In genomic region chr10:33333260-33334169, GRCh38 we compare ENCODE assay signal across 8 cellular contexts. TPM values are rescaled to one million over a fixed set of nuclear protein-coding genes. Genes with fewer than 3 reads are reported as not detected.
DNase-seq lines count a peak whose midpoint lies in the region; ATAC-seq lines count a peak whose summit lies in the region.

No MANE protein-coding gene starts in this region.

- H3K4me3 ChIP-seq in GM23248 (peak overlapping the region; percentile 94), SJSA1 (peak overlapping the region; percentile 81), Karpas-422 (ENCODE audit: low read length) (no peak overlapping the region)
- H3K4me3 ChIP-seq in naive thymus-derived CD4-positive, alpha-beta T cell (ENCODE audit: low read length), result peak overlapping the region; percentile 59

- H3K4me2 ChIP-seq in GM23248 (ENCODE audit: unreplicated experiment), result peak overlapping the region; percentile 93
- no peak overlapping the region for H3K4me2 ChIP-seq in Karpas-422 (ENCODE audit: low read depth, low read length, poor library complexity, severe bottlenecking)

- POLR2A ChIA-PET in naive thymus-derived CD4-positive, alpha-beta T cell (lab: Charles Lee), result interaction anchor here (0.7 to 1.2 kb wide), 2 partner anchors 12 to 144 kb away, joined by 3 read pairs; no protein-coding TSS in a partner anchor

- H3F3A ChIP-seq in GM23248 (ENCODE audit: insufficient read depth), result peaks cover 53% of the 10 kb centered on the region

- peaks cover 22% of the 10 kb centered on the region for H3K4me1 Mint-ChIP-seq in dendritic cell treated with granulocyte-macrophage colony-stimulating factor and Interleukin-4, amounts not matched to agents 40 ng/mL and 50 ng/mL, for 4 days (ENCODE audit: low read depth)
- peaks cover 10 to 39% (median 27%) of the 10 kb centered on the region in 7 donors for H3K4me1 Mint-ChIP-seq in naive thymus-derived CD4-positive, alpha-beta T cell

- H3K36me3 ChIP-seq in GM23248 (ENCODE audit: low read depth) (peaks cover 18% of the 10 kb centered on the region; the same call in 1 of the 2 replicates), SJSA1 (peaks cover 53% of the 10 kb centered on the region), Karpas-422 (ENCODE audit: insufficient read depth, low read length) (no peaks in the 10 kb centered on the region)
- H3K36me3 ChIP-seq in naive thymus-derived CD4-positive, alpha-beta T cell (ENCODE audit: control insufficient read depth in 2 of 3, insufficient read depth in 3 of 3, low read length in 3 of 3), result no peaks in the 10 kb centered on the region

- no peaks in the 10 kb centered on the region for H3K9me3 ChIP-seq in GM23248 (ENCODE audit: low read depth)
- no peaks in the 10 kb centered on the region for H3K9me3 ChIP-seq in SJSA1 (replicated peaks)
- H3K9me3 ChIP-seq in naive thymus-derived CD4-positive, alpha-beta T cell (ENCODE audit: control insufficient read depth in 2 of 3, low read length in 3 of 3), result no peaks in the 10 kb centered on the region
- no peaks in the 10 kb centered on the region for H3K9me3 ChIP-seq in Karpas-422 (ENCODE audit: low read length)

- WGBS in GM23248 (ENCODE audit: low coverage in 1 of 2, low lambda C conversion rate in 2 of 2, missing lambda C conversion rate in 2 of 2), 2 experiments, result 1 to 2% methylated on average over 9 of the region's 9 CpGs

- H2AFZ ChIP-seq in GM23248, result peak overlapping the region; percentile 77
- no peak overlapping the region for H2AFZ ChIP-seq in Karpas-422 (ENCODE audit: low read length)

- peak; percentile 18 for DNase-seq in AG08395 (ENCODE audit: low spot score)
- peak; percentile 46 for DNase-seq in GM23248
- peak in 1 of 2 experiments; percentile 55 for DNase-seq in SJSA1 (ENCODE audit: low read depth in 1 of 2, low spot score in 2 of 2)
- DNase-seq in naive thymus-derived CD4-positive, alpha-beta T cell, result peak in 6 of 9 donors; percentile 16 to 38 (median 26)
- DNase-seq in NCI-H2029 treated with DMSO at 0.1 percent for 48 hours (lab: John Stamatoyannopoulos, UW), result no peak
- DNase-seq in Karpas-422, result no peak

- peaks cover 9% of the 10 kb centered on the region for H3K27me3 Mint-ChIP-seq in dendritic cell treated with granulocyte-macrophage colony-stimulating factor and Interleukin-4, amounts not matched to agents 40 ng/mL and 50 ng/mL, for 4 days
- H3K27me3 Mint-ChIP-seq in naive thymus-derived CD4-positive, alpha-beta T cell, result peaks cover 55 to 77% (median 69%) of the 10 kb centered on the region in 5 donors

- peaks cover 74% of the 10 kb centered on the region for H3K36me3 Mint-ChIP-seq in dendritic cell treated with granulocyte-macrophage colony-stimulating factor and Interleukin-4, amounts not matched to agents 40 ng/mL and 50 ng/mL, for 4 days (ENCODE audit: low read depth)
- no peaks in the 10 kb centered on the region for H3K36me3 Mint-ChIP-seq in naive thymus-derived CD4-positive, alpha-beta T cell

- peak overlapping the region; percentile 90 for H3K9ac ChIP-seq in GM23248
- no peak overlapping the region for H3K9ac ChIP-seq in Karpas-422 (ENCODE audit: low read length)

- peak; percentile 49 for ATAC-seq in naive thymus-derived CD4-positive, alpha-beta T cell
- ATAC-seq in GM21717 (IDR thresholded peaks at IDR 0.05; ENCODE audit: unreplicated experiment), result no peak

- H4K20me1 ChIP-seq in GM23248 (ENCODE audit: insufficient read depth) (no peaks in the 10 kb centered on the region), Karpas-422 (ENCODE audit: insufficient read depth, low read depth, low read length) (no peaks in the 10 kb centered on the region)

- intact Hi-C loops in dendritic cell treated with granulocyte-macrophage colony-stimulating factor and Interleukin-4, amounts not matched to agents 40 ng/mL and 50 ng/mL, for 4 days (cut with micrococcal nuclease), result loop anchor here (1.0 to 10.0 kb wide), 4 partner anchors 191 to 441 kb away; no protein-coding TSS in a partner anchor
- intact Hi-C loops in naive thymus-derived CD4-positive, alpha-beta T cell (cut with micrococcal nuclease), result loop anchor here in 1 of 2 donors (5.0 kb wide), 1 partner anchor 86 kb away; no protein-coding TSS in a partner anchor

- in situ Hi-C loops in GM23248 (cut with MboI), result loop anchor here (10.0 to 25.0 kb wide), 2 partner anchors 954 to 1301 kb away; no protein-coding TSS in a partner anchor

- H3K4me3 Mint-ChIP-seq in dendritic cell treated with granulocyte-macrophage colony-stimulating factor and Interleukin-4, amounts not matched to agents 40 ng/mL and 50 ng/mL, for 4 days, result peak overlapping the region; percentile 96
- peak overlapping the region; percentile 73 to 91 (median 80) for H3K4me3 Mint-ChIP-seq in naive thymus-derived CD4-positive, alpha-beta T cell

- peaks cover 36% of the 10 kb centered on the region for H3K4me1 ChIP-seq in GM23248 (ENCODE audit: insufficient read depth)
- H3K4me1 ChIP-seq in SJSA1 (replicated peaks), result peaks cover 38% of the 10 kb centered on the region
- peaks cover 8 to 12% of the 10 kb centered on the region in 2 donors for H3K4me1 ChIP-seq in naive thymus-derived CD4-positive, alpha-beta T cell (ENCODE audit: control insufficient read depth in 2 of 2, insufficient read depth in 2 of 2, low read length in 2 of 2)
- no peaks in the 10 kb centered on the region for H3K4me1 ChIP-seq in Karpas-422 (ENCODE audit: low read length)

- CTCF ChIA-PET in naive thymus-derived CD4-positive, alpha-beta T cell (lab: Charles Lee), result interaction anchor here (1.0 to 1.7 kb wide), 4 partner anchors 10 to 140 kb away, joined by 3 to 5 read pairs (median 4); no protein-coding TSS in a partner anchor

- H3K9me2 ChIP-seq in GM23248 (ENCODE audit: insufficient read depth), result no peaks in the 10 kb centered on the region
- no peaks in the 10 kb centered on the region for H3K9me2 ChIP-seq in Karpas-422 (replicated peaks; ENCODE audit: insufficient read depth, low read length)

- H3K9me3 Mint-ChIP-seq in dendritic cell treated with granulocyte-macrophage colony-stimulating factor and Interleukin-4, amounts not matched to agents 40 ng/mL and 50 ng/mL, for 4 days, result no peaks in the 10 kb centered on the region
- peaks cover 0 to 3% (median 0%) of the 10 kb centered on the region in 11 donors for H3K9me3 Mint-ChIP-seq in naive thymus-derived CD4-positive, alpha-beta T cell

- H3K27ac ChIP-seq in GM23248, result peak overlapping the region; percentile 86
- peak overlapping the region; percentile 87 for H3K27ac ChIP-seq in SJSA1
- H3K27ac ChIP-seq in naive thymus-derived CD4-positive, alpha-beta T cell (ENCODE audit: low read depth, low read length), result no peak overlapping the region
- no peak overlapping the region for H3K27ac ChIP-seq in Karpas-422 (ENCODE audit: low read length)

- H3K27me3 ChIP-seq in GM23248 (replicated peaks; ENCODE audit: insufficient read depth), result no peaks in the 10 kb centered on the region
- H3K27me3 ChIP-seq in SJSA1 (replicated peaks), result no peaks in the 10 kb centered on the region
- H3K27me3 ChIP-seq in naive thymus-derived CD4-positive, alpha-beta T cell (ENCODE audit: control insufficient read depth in 2 of 2, insufficient read depth in 2 of 2, low read length in 2 of 2), result peaks cover 18 to 21% of the 10 kb centered on the region in 2 donors
- no peaks in the 10 kb centered on the region for H3K27me3 ChIP-seq in Karpas-422 (ENCODE audit: low read length)

- H3K79me2 ChIP-seq in GM23248 (ENCODE audit: insufficient read depth) (peaks cover 71% of the 10 kb centered on the region), Karpas-422 (ENCODE audit: low read length) (no peaks in the 10 kb centered on the region)

- H3K27ac Mint-ChIP-seq in dendritic cell treated with granulocyte-macrophage colony-stimulating factor and Interleukin-4, amounts not matched to agents 40 ng/mL and 50 ng/mL, for 4 days, result peak overlapping the region; percentile 94
- H3K27ac Mint-ChIP-seq in naive thymus-derived CD4-positive, alpha-beta T cell, result peak overlapping the region in 2 of 9 donors; percentile 13 to 60

RNA-seq across cellular contexts. Expression of gene NRP1, which starts 1.0 kb away (rescaled TPM):
- 134 and 152 TPM in 2 replicates for total RNA-seq in GM23248 (2014; rRNA removed; shearing (Covaris generic))
- polyA plus RNA-seq in GM23248 (2016; fragmentation: Nextera tagmentation; extraction: Ambion mirVana), result 175 and 184 TPM in 2 replicates
- 63.0 and 85.9 TPM in 2 replicates for total RNA-seq in SJSA1 (2014; rRNA removed; shearing (Covaris generic))
- 1 to 10 TPM in 4 of 5 experiments, under 1 TPM in 1; 0.72 to 4.6 (median 1.6) TPM for total RNA-seq in naive thymus-derived CD4-positive, alpha-beta T cell
- polyA plus RNA-seq in naive thymus-derived CD4-positive, alpha-beta T cell, result not detected
- 0.71 TPM in 1 of 2 replicates, not detected in the other for total RNA-seq in Karpas-422 (2014; rRNA removed; shearing (Covaris generic); ENCODE audit: low replicate concordance)

Comparison
In these comparisons a context has a peak if more than half of its experiments do, and no peak if none do; other contexts are left out.
1. DNase-seq: peak in AG08395 (single experiment), GM23248 (single experiment) and naive thymus-derived CD4-positive, alpha-beta T cell (6 of 9); none in NCI-H2029 treated with DMSO at 0.1 percent for 48 hours (single experiment) and Karpas-422 (single experiment).
2. H3K27ac ChIP-seq: peak in GM23248 (single experiment) and SJSA1 (single experiment); none in naive thymus-derived CD4-positive, alpha-beta T cell (single experiment) and Karpas-422 (single experiment).
3. RNA of gene NRP1, which starts 1.0 kb away (total RNA-seq): 134 to 152 TPM in GM23248 and 63.0 to 85.9 TPM in SJSA1; 0.72 to 4.6 TPM in naive thymus-derived CD4-positive, alpha-beta T cell and 0.71 TPM in Karpas-422; every median in the first group is over 10 times any median in the second.